17 cellular contexts compared by ENCODE assay signal in genomic region chr2:165624139-165624803, GRCh38.
A peak's percentile ranks its signal among the peaks of the same experiment; 100 is the strongest.
DNase-seq lines count a peak whose midpoint lies in the region; ATAC-seq and TF ChIP-seq lines count a peak whose summit lies in the region.
"Had no signal": no experiment of that assay in that cellular context is flagged by ENCODE, and none has a peak within 500 bp of the region (broad histone marks: within the 10 kb centered on the region; RNA-seq: fewer than 3 reads in every experiment).

No MANE protein-coding gene starts in this region.

- no peaks in the 10 kb centered on the region for H3K36me3 Mint-ChIP-seq in GM23338 (ENCODE audit: low read depth)
- peaks cover 21% of the 10 kb centered on the region for H3K36me3 Mint-ChIP-seq in nephron progenitor cell (ENCODE audit: low read depth)
- H3K36me3 Mint-ChIP-seq in T-cell, result no peaks in the 10 kb centered on the region
- H3K36me3 Mint-ChIP-seq: CD8-positive, alpha-beta memory T cell had no signal

- H3K36me3 ChIP-seq in GM23338 (ENCODE audit: insufficient read depth) (no peaks in the 10 kb centered on the region), HUES64 (ENCODE audit: insufficient read depth, low read length) (no peaks in the 10 kb centered on the region), ectodermal cell (ENCODE audit: control insufficient read depth, insufficient read depth, low read length) (no peaks in the 10 kb centered on the region)
- H3K36me3 ChIP-seq: HAP-1 had no signal

- peak overlapping the region; percentile 58 for H3K27ac Mint-ChIP-seq in GM23338
- peak overlapping the region; percentile 97 for H3K27ac Mint-ChIP-seq in nephron progenitor cell
- no peak overlapping the region for H3K27ac Mint-ChIP-seq in T-cell
- H3K27ac Mint-ChIP-seq: CD8-positive, alpha-beta memory T cell had no signal

- POLR2A ChIA-PET in T-cell (lab: Charles Lee), result no interaction called here

- H3K4me3 ChIP-seq in GM23338 (no peak overlapping the region), HUES64 (ENCODE audit: low read length) (no peak overlapping the region), ectodermal cell (ENCODE audit: insufficient read depth, low read depth, low read length) (no peak overlapping the region)
- H3K4me3 ChIP-seq: HAP-1 had no signal

- CTCF ChIA-PET in T-cell (lab: Charles Lee), result no interaction called here

- TF ChIP-seq CTCF in GM23338 (conservative IDR thresholded peaks at IDR 0.05; ENCODE audit: low read depth in 2 of 2) (no peak), nephron progenitor cell (IDR thresholded peaks at IDR 0.05) (no peak)

- H3K4me3 Mint-ChIP-seq in GM23338, result no peak overlapping the region
- H3K4me3 Mint-ChIP-seq in nephron progenitor cell, result peak overlapping the region; percentile 47
- no peak overlapping the region for H3K4me3 Mint-ChIP-seq in T-cell
- H3K4me3 Mint-ChIP-seq: CD8-positive, alpha-beta memory T cell had no signal

- DNase-seq in GM23338 (ENCODE audit: low spot score) (no peak), nephron progenitor cell (no peak), T-cell (no peak), medulla oblongata (ENCODE audit: extremely low spot score) (no peak)
- DNase-seq in activated naive CD4-positive, alpha-beta T cell treated with Interleukin-2 at 50 U/mL for 16 hours, result no peak
- DNase-seq: ACHN; C1 segment of cervical spinal cord; CD8-positive, alpha-beta memory T cell; DND-41; KBM-7; NCI-H82; OCI-M1; Right ventricle myocardium superior; SW 1271 had no signal

- no peaks in the 10 kb centered on the region for H3K79me2 ChIP-seq in GM23338 (replicated peaks; ENCODE audit: insufficient read depth)

- no peak overlapping the region for H2AFZ ChIP-seq in GM23338

- no peak overlapping the region for H3K9ac ChIP-seq in HUES64 (ENCODE audit: low read depth, low read length)

- WGBS in HUES64, result 78% methylated on average over 4 of the region's 4 CpGs
- 21 to 22% methylated on average over 4 of the region's 4 CpGs for WGBS in ectodermal cell, 2 experiments

- H4K20me1 ChIP-seq in GM23338 (replicated peaks; ENCODE audit: insufficient read depth), result no peaks in the 10 kb centered on the region

- ATAC-seq in GM23338, result peak; percentile 76
- ATAC-seq in T-cell (replicated peaks in 1 of 4), result no peak

- H3K9me3 Mint-ChIP-seq in GM23338 (no peaks in the 10 kb centered on the region), nephron progenitor cell (peaks cover 3% of the 10 kb centered on the region), T-cell (no peaks in the 10 kb centered on the region)
- H3K9me3 Mint-ChIP-seq: CD8-positive, alpha-beta memory T cell had no signal

- H3F3A ChIP-seq in GM23338 (replicated peaks; ENCODE audit: low read depth), result no peaks in the 10 kb centered on the region

- H3K4me1 ChIP-seq in GM23338 (ENCODE audit: insufficient read depth), result peaks cover 4% of the 10 kb centered on the region
- peaks cover 26% of the 10 kb centered on the region; the same call in 1 of the 2 replicates for H3K4me1 ChIP-seq in HUES64 (ENCODE audit: insufficient read depth, low read length)
- H3K4me1 ChIP-seq in ectodermal cell (ENCODE audit: control insufficient read depth, insufficient read depth, low read length), result peaks cover 27% of the 10 kb centered on the region

- no peaks in the 10 kb centered on the region for H3K9me2 ChIP-seq in GM23338 (ENCODE audit: insufficient read depth)

- H3K27ac ChIP-seq in GM23338 (ENCODE audit: low read depth) (no peak overlapping the region; the same call in 1 of the 2 replicates), HUES64 (ENCODE audit: low read depth, low read length) (peak overlapping the region; percentile 53; the same call in 1 of the 2 replicates), ectodermal cell (ENCODE audit: insufficient read depth, low read depth, low read length, poor library complexity, severe bottlenecking) (peak overlapping the region; percentile 81)

- no peaks in the 10 kb centered on the region for H3K27me3 ChIP-seq in GM23338 (ENCODE audit: insufficient read depth)
- no peaks in the 10 kb centered on the region for H3K27me3 ChIP-seq in HUES64 (ENCODE audit: insufficient read depth, low read length)
- no peaks in the 10 kb centered on the region for H3K27me3 ChIP-seq in ectodermal cell (ENCODE audit: control insufficient read depth, insufficient read depth, low read length, poor library complexity, severe bottlenecking)

- no peak overlapping the region for H3K4me2 ChIP-seq in GM23338

- H3K9me3 ChIP-seq in HUES64 (ENCODE audit: insufficient read depth, low read depth, low read length) (no peaks in the 10 kb centered on the region), ectodermal cell (ENCODE audit: control insufficient read depth, low read length) (no peaks in the 10 kb centered on the region)
- H3K9me3 ChIP-seq: HAP-1 had no signal

- H3K27me3 Mint-ChIP-seq in GM23338 (ENCODE audit: insufficient read depth, low read depth, poor library complexity) (peaks cover 2% of the 10 kb centered on the region), nephron progenitor cell (ENCODE audit: low read depth, poor library complexity) (no peaks in the 10 kb centered on the region), T-cell (peaks cover 1 to 6% of the 10 kb centered on the region in 2 donors)

- H3K4me1 Mint-ChIP-seq in GM23338 (peaks cover 18% of the 10 kb centered on the region), nephron progenitor cell (peaks cover 48% of the 10 kb centered on the region), T-cell (peaks cover 0 to under 1% (median 0%) of the 10 kb centered on the region in 3 donors)

TF ChIP-seq in GM23338, 12 proteins besides CTCF, POLR2A, EP300 and RAD21:
- TF ChIP-seq ZNF462 (CRISPR knock-in tag; IDR thresholded peaks at IDR 0.05) (0 out of 2 replicates have a peak, but pooled peaks have one; percentile 14), NANOG (IDR thresholded peaks at IDR 0.05; ENCODE audit: borderline replicate concordance) (no peak)
TF ChIP-seq in GM23338: peak in this region for 1.

Comparison
In these comparisons a context has a peak if more than half of its experiments do, and no peak if none do; other contexts are left out.
1. H3K27ac Mint-ChIP-seq: peak in GM23338 (single experiment) and nephron progenitor cell (single experiment); none in T-cell (0 of 2).